In the genomic region with DNA sequence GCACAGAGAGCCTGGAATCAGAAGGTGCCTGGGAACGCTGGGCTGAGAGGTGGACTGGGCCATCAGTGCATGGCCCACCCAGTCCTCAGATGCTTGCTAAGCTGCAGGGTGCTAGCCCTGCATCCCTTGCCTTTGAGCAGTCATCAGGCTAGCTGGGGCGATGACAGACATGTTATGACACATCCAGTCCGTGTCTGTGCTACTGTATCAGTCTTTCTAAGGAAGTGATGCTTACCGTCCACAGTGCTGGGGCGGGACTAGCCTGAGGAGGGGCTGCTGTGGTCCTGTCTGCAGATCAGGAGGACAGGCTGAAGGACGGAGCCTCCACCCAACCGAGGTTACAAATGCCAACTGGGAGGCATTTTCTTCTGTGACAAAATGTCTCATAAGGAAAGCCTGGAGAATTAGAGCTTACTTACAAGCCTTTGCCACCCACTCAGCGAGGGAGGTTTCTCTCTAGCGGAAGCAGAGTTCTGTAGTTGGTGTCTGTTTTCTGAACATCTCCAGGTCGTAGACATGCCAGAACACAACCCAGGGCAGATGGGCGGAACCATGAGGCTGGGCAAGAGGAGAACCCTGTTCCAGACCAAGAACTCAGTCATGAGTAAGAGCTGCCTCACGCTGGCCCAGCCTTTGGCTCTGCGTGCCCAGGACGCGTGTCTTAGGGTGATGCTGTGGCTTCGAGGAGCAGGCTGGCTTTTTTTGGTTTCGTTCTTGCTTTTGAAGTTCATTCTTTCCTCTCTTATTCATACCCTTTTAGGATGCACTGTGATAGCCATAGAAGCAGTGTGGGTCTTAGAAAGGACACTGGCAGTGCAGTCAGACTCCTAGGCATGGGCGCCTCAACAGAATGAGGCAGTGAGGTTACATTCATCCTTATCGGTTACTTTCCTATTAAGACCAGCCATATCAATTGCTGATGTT, we compare ENCODE assay signal across 16 cellular contexts. TPM values are rescaled to one million over a fixed set of nuclear protein-coding genes. Genes with fewer than 3 reads are reported as not detected.
DNase-seq lines count a peak whose midpoint lies in the region; ATAC-seq and TF ChIP-seq lines count a peak whose summit lies in the region.
"Had no signal": no experiment of that assay in that cellular context is flagged by ENCODE, and none has a peak within 500 bp of the region (broad histone marks: within the 10 kb centered on the region; RNA-seq: fewer than 3 reads in every experiment).

No MANE protein-coding gene starts in this region.

- peaks cover 21% of the 10 kb centered on the region for H3K4me1 Mint-ChIP-seq in activated naive CD4-positive, alpha-beta T cell treated with anti-CD3 and anti-CD28 coated beads, Interleukin-2, amount 10 ng/mL, durations not matched to agents 7 days and 5 days
- peaks cover 23% of the 10 kb centered on the region for H3K4me1 Mint-ChIP-seq in activated T-helper 1 cell treated with anti-CD3 and anti-CD28 coated beads, Interleukin-12 subunit alpha, Interleukin-12 subunit beta, Interleukin-2, Interleukin-4 antibody, amounts not matched to agents 30 ng/mL and 10 ng/mL and 1 ng/mL, durations not matched to agents 14 hours and 24 hours and 36 hours (ENCODE audit: low read depth)

- intact Hi-C loops in activated T-helper 1 cell treated with anti-CD3 and anti-CD28 coated beads, Interleukin-12 subunit alpha, Interleukin-12 subunit beta, Interleukin-2, Interleukin-4 antibody, amounts not matched to agents 30 ng/mL and 10 ng/mL and 1 ng/mL, durations not matched to agents 14 hours and 24 hours and 36 hours (cut with micrococcal nuclease), result no loop called here

- CTCF ChIA-PET in activated naive CD4-positive, alpha-beta T cell treated with anti-CD3 and anti-CD28 coated beads, Interleukin-2, amount 10 ng/mL, durations not matched to agents 7 days and 5 days (lab: Charles Lee), result no interaction called here

- H3K27ac ChIP-seq in coronary artery, result peak overlapping the region in 1 of 2 donors; percentile 6
- H3K27ac ChIP-seq: right atrium auricular region, VCaP had no signal

- no peaks in the 10 kb centered on the region for H3K27me3 Mint-ChIP-seq in activated naive CD4-positive, alpha-beta T cell treated with anti-CD3 and anti-CD28 coated beads, Interleukin-2, amount 10 ng/mL, durations not matched to agents 7 days and 5 days
- no peaks in the 10 kb centered on the region for H3K27me3 Mint-ChIP-seq in activated T-helper 1 cell treated with anti-CD3 and anti-CD28 coated beads, Interleukin-12 subunit alpha, Interleukin-12 subunit beta, Interleukin-2, Interleukin-4 antibody, amounts not matched to agents 30 ng/mL and 10 ng/mL and 1 ng/mL, durations not matched to agents 14 hours and 24 hours and 36 hours (ENCODE audit: insufficient read depth)
- H3K27me3 Mint-ChIP-seq: activated naive CD8-positive, alpha-beta T cell; stimulated activated naive CD8-positive, alpha-beta T cell treated with anti-CD3 and anti-CD28 coated beads, Interleukin-15, Interleukin-2, amounts not matched to agents 100 ng/mL and 50 ng/mL, for 24 hours had no signal

- no peak for DNase-seq in activated naive CD4-positive, alpha-beta T cell treated with anti-CD3 and anti-CD28 coated beads, Interleukin-2, amount 10 ng/mL, durations not matched to agents 7 days and 5 days
- DNase-seq in activated naive CD4-positive, alpha-beta T cell treated with Interleukin-2 at 50 U/mL for 16 hours, result no peak
- DNase-seq in activated T-helper 1 cell treated with anti-CD3 and anti-CD28 coated beads, Interleukin-12 subunit alpha, Interleukin-12 subunit beta, Interleukin-2, Interleukin-4 antibody, amounts not matched to agents 30 ng/mL and 10 ng/mL and 1 ng/mL, durations not matched to agents 14 hours and 24 hours and 36 hours (ENCODE audit: low spot score), result no peak
- DNase-seq in fibroblast of mammary gland (ENCODE audit: low read depth), result peak; percentile 38
- no peak for DNase-seq in NCI-H446 (lab: John Stamatoyannopoulos, UW)
- DNase-seq in globus pallidus (ENCODE audit: low spot score), result no peak
- no peak for DNase-seq in coronary artery (ENCODE audit: low spot score)
- DNase-seq: effector CD8-positive, alpha-beta T cell; left cardiac atrium; NCI-H1694 treated with DMSO at 0.1 percent for 48 hours; SW 1271 had no signal

- no peak for TF ChIP-seq CTCF in fibroblast of mammary gland (conservative IDR thresholded peaks at IDR 0.05; ENCODE audit: control insufficient read depth, insufficient read depth, low read depth, low read length)
- no peak for TF ChIP-seq CTCF in coronary artery (IDR thresholded peaks at IDR 0.05)

- ATAC-seq in GM19395 (IDR thresholded peaks at IDR 0.05; ENCODE audit: unreplicated experiment), result no peak
- ATAC-seq: left cardiac atrium had no signal

- no peaks in the 10 kb centered on the region for H3K9me3 Mint-ChIP-seq in activated naive CD4-positive, alpha-beta T cell treated with anti-CD3 and anti-CD28 coated beads, Interleukin-2, amount 10 ng/mL, durations not matched to agents 7 days and 5 days
- no peaks in the 10 kb centered on the region for H3K9me3 Mint-ChIP-seq in activated T-helper 1 cell treated with anti-CD3 and anti-CD28 coated beads, Interleukin-12 subunit alpha, Interleukin-12 subunit beta, Interleukin-2, Interleukin-4 antibody, amounts not matched to agents 30 ng/mL and 10 ng/mL and 1 ng/mL, durations not matched to agents 14 hours and 24 hours and 36 hours
- H3K9me3 Mint-ChIP-seq: stimulated activated naive CD8-positive, alpha-beta T cell treated with anti-CD3 and anti-CD28 coated beads, Interleukin-15, Interleukin-2, amounts not matched to agents 100 ng/mL and 50 ng/mL, for 24 hours had no signal

- H3K4me3 ChIP-seq in fibroblast of mammary gland (ENCODE audit: control insufficient read depth, low read depth, low read length) (no peak overlapping the region), coronary artery (no peak overlapping the region)
- H3K4me3 ChIP-seq: right atrium auricular region had no signal

- H3K27ac Mint-ChIP-seq in activated naive CD4-positive, alpha-beta T cell treated with anti-CD3 and anti-CD28 coated beads, Interleukin-2, amount 10 ng/mL, durations not matched to agents 7 days and 5 days, result peak overlapping the region; percentile 59
- peak overlapping the region; percentile 61 for H3K27ac Mint-ChIP-seq in activated T-helper 1 cell treated with anti-CD3 and anti-CD28 coated beads, Interleukin-12 subunit alpha, Interleukin-12 subunit beta, Interleukin-2, Interleukin-4 antibody, amounts not matched to agents 30 ng/mL and 10 ng/mL and 1 ng/mL, durations not matched to agents 14 hours and 24 hours and 36 hours
- H3K27ac Mint-ChIP-seq: activated naive CD8-positive, alpha-beta T cell; stimulated activated naive CD8-positive, alpha-beta T cell treated with anti-CD3 and anti-CD28 coated beads, Interleukin-15, Interleukin-2, amounts not matched to agents 100 ng/mL and 50 ng/mL, for 24 hours had no signal

- H3K36me3 Mint-ChIP-seq in activated naive CD4-positive, alpha-beta T cell treated with anti-CD3 and anti-CD28 coated beads, Interleukin-2, amount 10 ng/mL, durations not matched to agents 7 days and 5 days, result peaks cover 75% of the 10 kb centered on the region
- H3K36me3 Mint-ChIP-seq in activated T-helper 1 cell treated with anti-CD3 and anti-CD28 coated beads, Interleukin-12 subunit alpha, Interleukin-12 subunit beta, Interleukin-2, Interleukin-4 antibody, amounts not matched to agents 30 ng/mL and 10 ng/mL and 1 ng/mL, durations not matched to agents 14 hours and 24 hours and 36 hours (ENCODE audit: low read depth), result peaks cover 79% of the 10 kb centered on the region

- no peak overlapping the region for H3K4me3 Mint-ChIP-seq in activated naive CD4-positive, alpha-beta T cell treated with anti-CD3 and anti-CD28 coated beads, Interleukin-2, amount 10 ng/mL, durations not matched to agents 7 days and 5 days
- no peak overlapping the region for H3K4me3 Mint-ChIP-seq in activated T-helper 1 cell treated with anti-CD3 and anti-CD28 coated beads, Interleukin-12 subunit alpha, Interleukin-12 subunit beta, Interleukin-2, Interleukin-4 antibody, amounts not matched to agents 30 ng/mL and 10 ng/mL and 1 ng/mL, durations not matched to agents 14 hours and 24 hours and 36 hours
- H3K4me3 Mint-ChIP-seq: activated naive CD8-positive, alpha-beta T cell; stimulated activated naive CD8-positive, alpha-beta T cell treated with anti-CD3 and anti-CD28 coated beads, Interleukin-15, Interleukin-2, amounts not matched to agents 100 ng/mL and 50 ng/mL, for 24 hours had no signal

RNA-seq across cellular contexts. Expression of gene SLFNL1, which starts 14.3 kb away (rescaled TPM):
- total RNA-seq in activated T-helper 1 cell treated with anti-CD3 and anti-CD28 coated beads, Interleukin-12 subunit alpha, Interleukin-12 subunit beta, Interleukin-2, Interleukin-4 antibody, amounts not matched to agents 30 ng/mL and 10 ng/mL and 1 ng/mL, durations not matched to agents 14 hours and 24 hours and 36 hours, result 0.18 TPM in 1 of 2 replicates, not detected in the other

RNA-seq across cellular contexts. Expression of gene CTPS1, which starts 27.7 kb away (rescaled TPM):
- 172 and 174 TPM in 2 replicates for total RNA-seq in activated T-helper 1 cell treated with anti-CD3 and anti-CD28 coated beads, Interleukin-12 subunit alpha, Interleukin-12 subunit beta, Interleukin-2, Interleukin-4 antibody, amounts not matched to agents 30 ng/mL and 10 ng/mL and 1 ng/mL, durations not matched to agents 14 hours and 24 hours and 36 hours
